ENCODE assay signal across 22 cellular contexts in the genomic region with DNA sequence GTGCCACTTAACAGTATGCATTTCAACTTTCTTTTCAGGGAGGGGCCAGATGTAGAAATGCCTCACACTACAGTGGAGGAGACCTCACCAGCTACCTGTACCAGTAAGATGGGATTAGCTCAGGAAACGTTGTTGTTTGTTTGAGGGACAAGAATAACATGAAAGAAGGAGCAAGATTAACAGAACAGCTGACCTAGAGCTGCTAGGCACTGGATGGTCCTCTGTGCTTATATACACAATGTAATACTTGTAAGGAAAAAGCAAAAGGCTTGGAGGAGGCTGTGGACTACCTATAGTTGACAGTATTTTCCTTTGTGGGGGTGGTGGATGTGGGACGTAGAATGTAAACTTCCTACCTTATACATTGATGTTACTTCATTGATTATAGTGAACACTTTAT.
"Had no signal": no experiment of that assay in that cellular context is flagged by ENCODE, and none has a peak within 500 bp of the region (broad histone marks: within the 10 kb centered on the region; RNA-seq: fewer than 3 reads in every experiment).

No MANE protein-coding gene starts in this region.

- H3K4me3 ChIP-seq: sigmoid colon, smooth muscle cell, thoracic aorta, vagina had no signal

- H3K36me3 Mint-ChIP-seq: activated naive CD4-positive, alpha-beta T cell treated with anti-CD3 and anti-CD28 coated beads, Interleukin-2, amount 50 U/mL, for 72 hours; natural killer cell treated with Interleukin-12 subunit alpha and Interleukin-12 subunit beta and Interleukin-15 and Interleukin-18, amount 100 ng/mL, for 72 hours; stimulated activated memory B cell treated with anti-CD40 and anti-IgM and Interleukin-4, amounts not matched to agents 10 μg/mL and 1 μg/mL and 100 μg/mL, for 72 hours had no signal

- H3K27ac ChIP-seq: brain microvascular endothelial cell, foreskin keratinocyte, thoracic aorta, vagina had no signal

- H3K9me3 Mint-ChIP-seq: activated naive CD4-positive, alpha-beta T cell treated with anti-CD3 and anti-CD28 coated beads, Interleukin-2, amount 50 U/mL, for 72 hours; natural killer cell treated with Interleukin-12 subunit alpha and Interleukin-12 subunit beta and Interleukin-15 and Interleukin-18, amount 100 ng/mL, for 72 hours; stimulated activated memory B cell treated with anti-CD40 and anti-IgM and Interleukin-4, amounts not matched to agents 10 μg/mL and 1 μg/mL and 100 μg/mL, for 72 hours; type B pancreatic cell had no signal

- H3K9me3 ChIP-seq: sigmoid colon, thoracic aorta, vagina had no signal

- H3K4me1 ChIP-seq: foreskin keratinocyte had no signal

- H3K27ac Mint-ChIP-seq: activated naive CD4-positive, alpha-beta T cell treated with anti-CD3 and anti-CD28 coated beads, Interleukin-2, amount 50 U/mL, for 72 hours; natural killer cell treated with Interleukin-12 subunit alpha and Interleukin-12 subunit beta and Interleukin-15 and Interleukin-18, amount 100 ng/mL, for 72 hours; stimulated activated memory B cell treated with anti-CD40 and anti-IgM and Interleukin-4, amounts not matched to agents 10 μg/mL and 1 μg/mL and 100 μg/mL, for 72 hours; type B pancreatic cell had no signal

- DNase-seq: activated CD4-positive, alpha-beta T cell treated with anti-CD3 and anti-CD28 coated beads for 1 hour; activated CD4-positive, alpha-beta T cell treated with anti-CD3 and anti-CD28 coated beads, Interleukin-2, amount 50 U/mL, for 1 hour; activated T-cell treated with anti-CD3 and anti-CD28 coated beads, Interleukin-2, amount 50 U/mL, for 1 hour; aorta; brain microvascular endothelial cell; caudate nucleus; dermis blood vessel endothelial cell; effector memory CD4-positive, alpha-beta T cell; foreskin keratinocyte; left ventricle myocardium superior; mammary epithelial cell; occipital lobe; posterior cingulate gyrus; sigmoid colon; stimulated activated CD4-positive, alpha-beta T cell treated with anti-CD3 and anti-CD28 coated beads, Interleukin-15, amount 100 ng/mL, for 24 hours had no signal

- H3K36me3 ChIP-seq: brain microvascular endothelial cell, sigmoid colon, thoracic aorta, vagina had no signal

- H3K4me3 Mint-ChIP-seq: natural killer cell treated with Interleukin-12 subunit alpha and Interleukin-12 subunit beta and Interleukin-15 and Interleukin-18, amount 100 ng/mL, for 72 hours; stimulated activated memory B cell treated with anti-CD40 and anti-IgM and Interleukin-4, amounts not matched to agents 10 μg/mL and 1 μg/mL and 100 μg/mL, for 72 hours had no signal

- H3K27me3 ChIP-seq: brain microvascular endothelial cell, foreskin keratinocyte, sigmoid colon, vagina had no signal

- ATAC-seq: activated naive CD4-positive, alpha-beta T cell treated with anti-CD3 and anti-CD28 coated beads, Interleukin-2, amount 50 U/mL, for 72 hours; foreskin keratinocyte; left ventricle myocardium superior; stimulated activated memory B cell treated with anti-CD40 and anti-IgM and Interleukin-4, amounts not matched to agents 10 μg/mL and 1 μg/mL and 100 μg/mL, for 72 hours had no signal

- H3K27me3 Mint-ChIP-seq: type B pancreatic cell had no signal
